10 cellular contexts compared by ENCODE assay signal in the genomic region with DNA sequence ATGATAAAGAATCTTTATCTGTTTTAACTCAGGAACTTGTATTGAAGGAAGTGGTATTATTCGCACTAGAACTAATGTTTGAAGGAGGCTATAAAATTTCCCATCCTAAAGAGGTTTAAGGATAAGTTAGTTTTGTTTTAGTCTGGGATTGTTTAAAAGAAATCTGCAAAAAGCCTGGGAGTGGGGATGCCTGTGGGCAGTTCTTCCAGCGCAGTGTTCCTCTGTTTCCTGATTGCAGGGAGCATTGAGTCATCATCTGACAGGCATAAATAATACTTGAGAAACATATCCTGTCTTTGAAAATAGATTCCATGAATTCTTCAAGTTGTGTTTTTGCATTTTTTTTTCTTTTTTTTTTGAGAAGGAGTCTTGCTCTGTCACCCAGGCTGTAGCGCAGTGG.
DNase-seq lines count a peak whose midpoint lies in the region; ATAC-seq, FAIRE-seq and TF ChIP-seq lines count a peak whose summit lies in the region.
"Had no signal": no experiment of that assay in that cellular context is flagged by ENCODE, and none has a peak within 500 bp of the region (broad histone marks: within the 10 kb centered on the region; RNA-seq: fewer than 3 reads in every experiment).

No MANE protein-coding gene starts in this region.

- no peaks in the 10 kb centered on the region for H3K27me3 Mint-ChIP-seq in activated CD8-positive, alpha-beta T cell treated with anti-CD3 and anti-CD28 coated beads, Interleukin-2, amount 10 ng/mL, durations not matched to agents 7 days and 5 days (ENCODE audit: low read depth)
- no peaks in the 10 kb centered on the region for H3K27me3 Mint-ChIP-seq in stimulated activated naive B cell treated with anti-CD40 and anti-IgM and Interleukin-4, amounts not matched to agents 10 μg/mL and 1 μg/mL and 100 μg/mL, for 72 hours
- H3K27me3 Mint-ChIP-seq: stimulated activated memory B cell treated with anti-CD40 and anti-IgM and Interleukin-4, amounts not matched to agents 10 μg/mL and 1 μg/mL and 100 μg/mL, for 72 hours had no signal

- H3K9me3 Mint-ChIP-seq in activated CD8-positive, alpha-beta T cell treated with anti-CD3 and anti-CD28 coated beads, Interleukin-2, amount 10 ng/mL, durations not matched to agents 7 days and 5 days (ENCODE audit: insufficient read depth) = peaks cover 3% of the 10 kb centered on the region
- no peaks in the 10 kb centered on the region for H3K9me3 Mint-ChIP-seq in stimulated activated naive B cell treated with anti-CD40 and anti-IgM and Interleukin-4, amounts not matched to agents 10 μg/mL and 1 μg/mL and 100 μg/mL, for 72 hours
- H3K9me3 Mint-ChIP-seq: stimulated activated memory B cell treated with anti-CD40 and anti-IgM and Interleukin-4, amounts not matched to agents 10 μg/mL and 1 μg/mL and 100 μg/mL, for 72 hours had no signal

- H3K27ac Mint-ChIP-seq in activated CD8-positive, alpha-beta T cell treated with anti-CD3 and anti-CD28 coated beads, Interleukin-2, amount 10 ng/mL, durations not matched to agents 7 days and 5 days = no peak overlapping the region
- H3K27ac Mint-ChIP-seq in stimulated activated naive B cell treated with anti-CD40 and anti-IgM and Interleukin-4, amounts not matched to agents 10 μg/mL and 1 μg/mL and 100 μg/mL, for 72 hours = no peak overlapping the region
- H3K27ac Mint-ChIP-seq: stimulated activated memory B cell treated with anti-CD40 and anti-IgM and Interleukin-4, amounts not matched to agents 10 μg/mL and 1 μg/mL and 100 μg/mL, for 72 hours had no signal

- FAIRE-seq in H54 (lab: Jason Lieb, UNC) = peak; percentile 69
- FAIRE-seq: islet of Langerhans had no signal

- peak; percentile 93 for ATAC-seq in SK-N-SH treated with all-trans-retinoic acid at 6 μM for 48 hours
- ATAC-seq in activated CD8-positive, alpha-beta T cell treated with anti-CD3 and anti-CD28 coated beads, Interleukin-2, amount 10 ng/mL, durations not matched to agents 7 days and 5 days = no peak
- no peak for ATAC-seq in stimulated activated naive B cell treated with anti-CD40 and anti-IgM and Interleukin-4, amounts not matched to agents 10 μg/mL and 1 μg/mL and 100 μg/mL, for 72 hours (replicated peaks)
- ATAC-seq: stimulated activated memory B cell treated with anti-CD40 and anti-IgM and Interleukin-4, amounts not matched to agents 10 μg/mL and 1 μg/mL and 100 μg/mL, for 72 hours had no signal

- no peak overlapping the region for H3K4me3 Mint-ChIP-seq in activated CD8-positive, alpha-beta T cell treated with anti-CD3 and anti-CD28 coated beads, Interleukin-2, amount 10 ng/mL, durations not matched to agents 7 days and 5 days
- H3K4me3 Mint-ChIP-seq in stimulated activated naive B cell treated with anti-CD40 and anti-IgM and Interleukin-4, amounts not matched to agents 10 μg/mL and 1 μg/mL and 100 μg/mL, for 72 hours = no peak overlapping the region
- H3K4me3 Mint-ChIP-seq: stimulated activated memory B cell treated with anti-CD40 and anti-IgM and Interleukin-4, amounts not matched to agents 10 μg/mL and 1 μg/mL and 100 μg/mL, for 72 hours had no signal

- DNase-seq in H54 (ENCODE audit: insufficient read length, low spot score) (peak; percentile 32), fibroblast of the conjunctiva (ENCODE audit: low read depth) (peak; percentile 58), smooth muscle cell of the brain vasculature (ENCODE audit: low read depth, low spot score) (peak; percentile 71), NCI-H748 (lab: John Stamatoyannopoulos, UW; ENCODE audit: unreplicated experiment) (no peak)
- DNase-seq in activated CD8-positive, alpha-beta T cell treated with anti-CD3 and anti-CD28 coated beads, Interleukin-2, amount 10 ng/mL, durations not matched to agents 7 days and 5 days = no peak
- no peak for DNase-seq in stimulated activated naive B cell treated with anti-CD40 and anti-IgM and Interleukin-4, amounts not matched to agents 10 μg/mL and 1 μg/mL and 100 μg/mL, for 72 hours
- DNase-seq: DND-41 had no signal

- no peak for TF ChIP-seq POLR2A in H54 (IDR thresholded peaks at IDR 0.05; ENCODE audit: low read depth, low read length)

- CTCF ChIA-PET in activated CD8-positive, alpha-beta T cell treated with anti-CD3 and anti-CD28 coated beads, Interleukin-2, amount 10 ng/mL, durations not matched to agents 7 days and 5 days (lab: Charles Lee) = no interaction called here

- no peaks in the 10 kb centered on the region for H3K4me1 Mint-ChIP-seq in activated CD8-positive, alpha-beta T cell treated with anti-CD3 and anti-CD28 coated beads, Interleukin-2, amount 10 ng/mL, durations not matched to agents 7 days and 5 days (ENCODE audit: low read depth)
- H3K4me1 Mint-ChIP-seq in stimulated activated naive B cell treated with anti-CD40 and anti-IgM and Interleukin-4, amounts not matched to agents 10 μg/mL and 1 μg/mL and 100 μg/mL, for 72 hours = no peaks in the 10 kb centered on the region
- H3K4me1 Mint-ChIP-seq: stimulated activated memory B cell treated with anti-CD40 and anti-IgM and Interleukin-4, amounts not matched to agents 10 μg/mL and 1 μg/mL and 100 μg/mL, for 72 hours had no signal

- no peaks in the 10 kb centered on the region for H3K36me3 Mint-ChIP-seq in activated CD8-positive, alpha-beta T cell treated with anti-CD3 and anti-CD28 coated beads, Interleukin-2, amount 10 ng/mL, durations not matched to agents 7 days and 5 days (ENCODE audit: low read depth)
- H3K36me3 Mint-ChIP-seq in stimulated activated naive B cell treated with anti-CD40 and anti-IgM and Interleukin-4, amounts not matched to agents 10 μg/mL and 1 μg/mL and 100 μg/mL, for 72 hours = no peaks in the 10 kb centered on the region
- H3K36me3 Mint-ChIP-seq: stimulated activated memory B cell treated with anti-CD40 and anti-IgM and Interleukin-4, amounts not matched to agents 10 μg/mL and 1 μg/mL and 100 μg/mL, for 72 hours had no signal

- POLR2A ChIA-PET in activated CD8-positive, alpha-beta T cell treated with anti-CD3 and anti-CD28 coated beads, Interleukin-2, amount 10 ng/mL, durations not matched to agents 7 days and 5 days (lab: Charles Lee) = no interaction called here

TF ChIP-seq in SK-N-SH treated with all-trans-retinoic acid at 6 μM for 48 hours, 23 proteins besides CTCF, POLR2A, EP300 and RAD21:
- no peak for TF ChIP-seq BACH2 (CRISPR knock-in tag; IDR thresholded peaks at IDR 0.05; ENCODE audit: borderline replicate concordance)
- TF ChIP-seq ISL1 (CRISPR knock-in tag; IDR thresholded peaks at IDR 0.05) = peak; percentile 61
TF ChIP-seq in SK-N-SH treated with all-trans-retinoic acid at 6 μM for 48 hours: peak in this region for 1.

Comparison
In these comparisons a context has a peak if more than half of its experiments do, and no peak if none do; other contexts are left out.
1. DNase-seq: peak in H54 (single experiment), fibroblast of the conjunctiva (single experiment) and smooth muscle cell of the brain vasculature (single experiment); none in activated CD8-positive, alpha-beta T cell treated with anti-CD3 and anti-CD28 coated beads, Interleukin-2, amount 10 ng/mL, durations not matched to agents 7 days and 5 days (single experiment), NCI-H748 (single experiment) and stimulated activated naive B cell treated with anti-CD40 and anti-IgM and Interleukin-4, amounts not matched to agents 10 μg/mL and 1 μg/mL and 100 μg/mL, for 72 hours (single experiment).